In the genomic region with DNA sequence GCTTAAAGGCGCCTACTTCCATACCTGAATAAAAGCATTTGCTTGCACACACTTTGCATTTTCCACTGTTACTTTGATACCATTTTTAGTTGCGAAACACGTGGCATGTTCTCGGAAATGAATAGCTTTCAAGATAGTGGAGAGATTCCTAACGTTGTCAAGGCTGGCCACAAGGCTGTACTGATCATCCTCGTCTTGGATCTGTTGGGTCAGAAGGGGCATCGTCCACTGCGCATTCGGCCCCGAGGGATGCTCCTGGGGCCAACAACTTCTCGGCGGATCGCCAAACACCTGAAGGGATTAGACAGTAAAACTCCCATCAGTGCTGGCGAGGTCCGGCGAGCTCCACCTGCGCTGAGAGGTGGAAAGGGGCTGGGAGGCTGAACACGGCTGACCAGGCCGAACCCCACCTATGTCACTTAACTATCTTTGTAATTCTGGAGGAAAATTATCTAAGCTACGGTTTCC, we compare ENCODE assay signal across 8 cellular contexts. TPM values are rescaled to one million over a fixed set of nuclear protein-coding genes. Genes with fewer than 3 reads are reported as not detected.
A peak's percentile ranks its signal among the peaks of the same experiment; 100 is the strongest.
DNase-seq lines count a peak whose midpoint lies in the region; ATAC-seq, FAIRE-seq and TF ChIP-seq lines count a peak whose summit lies in the region.

No MANE protein-coding gene starts in this region.

- 2% methylated on average over 20 of the region's 20 CpGs for WGBS in pancreas, 2 donors

- ATAC-seq in GM19463 (IDR thresholded peaks at IDR 0.05; ENCODE audit: unreplicated experiment) (peak; percentile 6), HG03457 (IDR thresholded peaks at IDR 0.05; ENCODE audit: unreplicated experiment) (peak; percentile 4), pancreas (peak; percentile 6 to 17 (median 11))

- no peaks in the 10 kb centered on the region for H3K27me3 ChIP-seq in Caco-2 (replicated peaks; ENCODE audit: control insufficient read depth, insufficient read depth, low read length)
- H3K27me3 ChIP-seq in WERI-Rb-1 (ENCODE audit: insufficient read depth, low read depth, severe bottlenecking): no peaks in the 10 kb centered on the region
- H3K27me3 ChIP-seq in pancreas: no peaks in the 10 kb centered on the region

- peaks cover 42% of the 10 kb centered on the region for H3K36me3 Mint-ChIP-seq in Caco-2 (ENCODE audit: insufficient read depth, unreplicated experiment)

- BruUV-seq in Caco-2 (replicated peaks; lab: Mats Ljungman, UMichigan): no TSS peak

- POLR2A ChIA-PET in Caco-2 (lab: Charles Lee): interaction anchor here (0.6 to 2.6 kb wide), 7 partner anchors 15 to 445 kb away, joined by 3 to 60 read pairs (median 7); partner anchors contain the start of genes DNAJC21 and TTC23L

- peak overlapping the region; percentile 97 for H3K27ac ChIP-seq in WERI-Rb-1
- peak overlapping the region; percentile 65 to 85 (median 72) for H3K27ac ChIP-seq in pancreas

- CTCF ChIA-PET in Caco-2 (lab: Charles Lee): interaction anchor here (0.6 to 3.8 kb wide), 4 partner anchors 15 to 440 kb away, joined by 3 to 31 read pairs (median 7); partner anchors contain the start of gene DNAJC21

- no peaks in the 10 kb centered on the region for H3K27me3 Mint-ChIP-seq in Caco-2 (ENCODE audit: insufficient read depth, unreplicated experiment)

- peaks cover 15% of the 10 kb centered on the region for H3K4me1 Mint-ChIP-seq in Caco-2 (ENCODE audit: low read depth, unreplicated experiment)

- no peaks in the 10 kb centered on the region for H3K9me3 ChIP-seq in Caco-2
- H3K9me3 ChIP-seq in WERI-Rb-1 (ENCODE audit: severe bottlenecking): no peaks in the 10 kb centered on the region
- no peaks in the 10 kb centered on the region for H3K9me3 ChIP-seq in pancreas

- FAIRE-seq in pancreas (lab: Jason Lieb, UNC) (no peak), D721Med (lab: Jason Lieb, UNC) (no peak)

- peak overlapping the region; percentile 75 for H3K4me3 ChIP-seq in Caco-2 (ENCODE audit: low read depth, low read length)
- peak overlapping the region; percentile 98 for H3K4me3 ChIP-seq in WERI-Rb-1 (ENCODE audit: low read depth, low read length)
- H3K4me3 ChIP-seq in pancreas: peak overlapping the region; percentile 87 to 94 (median 92)

- no peak overlapping the region for H3K27ac Mint-ChIP-seq in Caco-2 (ENCODE audit: unreplicated experiment)

- DNase-seq in Caco-2: peak; percentile 57 to 59
- no peak for DNase-seq in WERI-Rb-1
- DNase-seq in fibroblast of peridontal ligament (ENCODE audit: extremely low read depth): peak; percentile 40
- DNase-seq in pancreas: peak in 5 of 6 donors; percentile 26 to 71 (median 52)
- no peak for DNase-seq in D721Med (ENCODE audit: insufficient read length, low spot score)
- no peak for DNase-seq in NCI-H524 treated with DMSO at 0.1 percent for 48 hours (lab: John Stamatoyannopoulos, UW)

- no peak overlapping the region for H3K4me3 Mint-ChIP-seq in Caco-2 (ENCODE audit: unreplicated experiment)

- peak in 1 of 2 experiments; percentile 3 for TF ChIP-seq CTCF in Caco-2 (IDR thresholded peaks at IDR 0.05; ENCODE audit: insufficient read depth in 1 of 2, low read depth in 1 of 2, low read length in 1 of 2, severe bottlenecking in 1 of 2, unreplicated experiment in 1 of 2)
- no peak for TF ChIP-seq CTCF in WERI-Rb-1 (IDR thresholded peaks at IDR 0.05; ENCODE audit: low read depth, low read length)
- TF ChIP-seq CTCF in pancreas (IDR thresholded peaks at IDR 0.05): no peak
- no peak for TF ChIP-seq CTCF in D721Med (IDR thresholded peaks at IDR 0.05; ENCODE audit: insufficient read depth, missing control alignments)

- peaks cover 4% of the 10 kb centered on the region; the same call in 1 of the 2 replicates for H3K36me3 ChIP-seq in Caco-2 (ENCODE audit: control insufficient read depth, insufficient read depth, low read length)
- H3K36me3 ChIP-seq in WERI-Rb-1: peaks cover 67% of the 10 kb centered on the region
- peaks cover 0 to 19% (median 0%) of the 10 kb centered on the region in 3 donors for H3K36me3 ChIP-seq in pancreas

- no peaks in the 10 kb centered on the region for H3K9me3 Mint-ChIP-seq in Caco-2 (ENCODE audit: unreplicated experiment)

- intact Hi-C loops in Caco-2 (cut with micrococcal nuclease; ENCODE audit: unreplicated experiment) (loop anchor here (2.0 kb wide), 2 partner anchors 14 to 910 kb away; partner anchors contain the start of gene DNAJC21), pancreas (cut with DNase I) (no loop called here)

- H3K4me1 ChIP-seq in Caco-2 (peaks cover 14% of the 10 kb centered on the region; the same call in 1 of the 2 replicates), pancreas (peaks cover 11 to 22% (median 21%) of the 10 kb centered on the region in 3 donors)

RNA-seq across cellular contexts. Expression of gene RAD1, which starts 0.6 kb away (rescaled TPM):
- 29.1 and 34.4 TPM in 2 replicates for total RNA-seq in Caco-2 (2022)
- total RNA-seq in pancreas: 1 to 10 TPM; 4.1 to 7.1 (median 5.8) TPM
- 10 to 100 TPM in 1 of 2 donors, 1 to 10 TPM in 1; 3.5 to 10.1 TPM for polyA plus RNA-seq in pancreas

RNA-seq across cellular contexts. Expression of gene BRIX1, which starts 0.8 kb away (rescaled TPM):
- 56.5 and 61.1 TPM in 2 replicates for total RNA-seq in Caco-2 (2022)
- total RNA-seq in pancreas: 10 to 100 TPM in 2 of 6 donors, 1 to 10 TPM in 4; 4.3 to 11.3 (median 9.0) TPM
- polyA plus RNA-seq in pancreas: 10 to 100 TPM in 1 of 2 donors, 1 to 10 TPM in 1; 8.0 to 15.9 TPM

RNA-seq across cellular contexts. Expression of gene DNAJC21, which starts 14.7 kb away (rescaled TPM):
- total RNA-seq in Caco-2 (2022) (62.3 and 66.0 TPM in 2 replicates), pancreas (10 to 100 TPM; 17.5 to 25.1 (median 21.8) TPM)
- 10 to 100 TPM; 11.6 to 17.8 TPM for polyA plus RNA-seq in pancreas

Comparison
In these comparisons a context has a peak if more than half of its experiments do, and no peak if none do; other contexts are left out.
1. DNase-seq: peak in Caco-2 (2 of 2), fibroblast of peridontal ligament (single experiment) and pancreas (5 of 6); none in WERI-Rb-1 (single experiment), D721Med (single experiment) and NCI-H524 treated with DMSO at 0.1 percent for 48 hours (single experiment).
2. Peak in every context shown above with its lines, with median percentiles within 50 percentile points of each other: H3K4me3 ChIP-seq and ATAC-seq.